2 cellular contexts compared by ENCODE assay signal in genomic region chr6:30689022-30689865, GRCh38.
TF ChIP-seq lines count a peak whose summit lies in the region.

No MANE protein-coding gene starts in this region.

TF ChIP-seq in HEK293, 187 proteins besides CTCF, POLR2A, EP300 and RAD21:
- TF ChIP-seq ZNF645 (tag by site-specific recombination; IDR thresholded peaks at IDR 0.05) (no peak), PRDM1 (tag by site-specific recombination; IDR thresholded peaks at IDR 0.05) (peak; percentile 73), ZNF341 (tag by site-specific recombination; IDR thresholded peaks at IDR 0.05; ENCODE audit: low read depth) (0 out of 2 replicates have a peak, but pooled peaks have one; percentile 7), PRDM10 (tag by site-specific recombination; IDR thresholded peaks at IDR 0.05) (peak; percentile 74)

TF ChIP-seq in K562, 482 proteins besides CTCF, POLR2A, EP300 and RAD21:
- TF ChIP-seq HDAC3 (IDR thresholded peaks at IDR 0.05; ENCODE audit: borderline replicate concordance, partially characterized antibody) (no peak), SUPT5H (IDR thresholded peaks at IDR 0.05) (0 out of 2 replicates have a peak, but pooled peaks have one; percentile 17), CHD1 (IDR thresholded peaks at IDR 0.05; ENCODE audit: low read length) (peak; percentile 5), NFIX (CRISPR knock-in tag; IDR thresholded peaks at IDR 0.05; ENCODE audit: low read depth) (no peak)
TF ChIP-seq in K562: peak in this region for 2.
